In genomic region chr10:25017661-25018060, GRCh38 we compare ENCODE assay signal across 9 cellular contexts. TPM values are rescaled to one million over a fixed set of nuclear protein-coding genes. Genes with fewer than 3 reads are reported as not detected.
DNase-seq lines count a peak whose midpoint lies in the region; ATAC-seq, FAIRE-seq and TF ChIP-seq lines count a peak whose summit lies in the region.
"Had no signal": no experiment of that assay in that cellular context is flagged by ENCODE, and none has a peak within 500 bp of the region (broad histone marks: within the 10 kb centered on the region; RNA-seq: fewer than 3 reads in every experiment).

No MANE protein-coding gene starts in this region.

- TF ChIP-seq CTCF in cardiac muscle cell (IDR thresholded peaks at IDR 0.05; ENCODE audit: low read depth, low read length) = no peak
- no peak for TF ChIP-seq CTCF in right lobe of liver (IDR thresholded peaks at IDR 0.05)
- TF ChIP-seq CTCF in transverse colon (IDR thresholded peaks at IDR 0.05) = no peak

- TF ChIP-seq POLR2A in right lobe of liver (IDR thresholded peaks at IDR 0.05) (no peak), transverse colon (IDR thresholded peaks at IDR 0.05) (no peak), GM12891 (IDR thresholded peaks at IDR 0.05; ENCODE audit: low read depth, low read length) (no peak)

- no peaks in the 10 kb centered on the region for H3K27me3 ChIP-seq in cardiac muscle cell
- H3K27me3 ChIP-seq in right lobe of liver = no peaks in the 10 kb centered on the region
- no peaks in the 10 kb centered on the region for H3K27me3 ChIP-seq in transverse colon

- in situ Hi-C loops in transverse colon (cut with MboI; ENCODE audit: low pct_ligation_motif_present in 1 of 4, low pct_unique_long_range_greater_than_20kb in 1 of 4, low sequenced_read_pairs in 3 of 4) = loop anchor here in 1 of 4 donors (10.0 kb wide), 1 partner anchor 293 kb away; the partner anchor contains the start of gene ARHGAP21

- H3K36me3 ChIP-seq in cardiac muscle cell = no peaks in the 10 kb centered on the region
- no peaks in the 10 kb centered on the region for H3K36me3 ChIP-seq in right lobe of liver
- no peaks in the 10 kb centered on the region for H3K36me3 ChIP-seq in transverse colon

- H3K4me1 ChIP-seq in cardiac muscle cell (ENCODE audit: low read depth) (peaks cover 13% of the 10 kb centered on the region), right lobe of liver (peaks cover 0 to 14% (median 0%) of the 10 kb centered on the region in 4 donors), transverse colon (peaks cover 0 to 18% (median 14%) of the 10 kb centered on the region in 4 donors)

- H3K27me3 Mint-ChIP-seq in activated naive CD8-positive, alpha-beta T cell treated with anti-CD3 and anti-CD28 coated beads, Interleukin-2, amount 50 U/mL, for 24 hours = no peaks in the 10 kb centered on the region

- H3K4me3 ChIP-seq in cardiac muscle cell (peak overlapping the region; percentile 43), right lobe of liver (peak overlapping the region; percentile 55 to 78 (median 75)), transverse colon (peak overlapping the region in 2 of 4 donors; percentile 64 to 92)

- peak overlapping the region; percentile 99 for H3K27ac Mint-ChIP-seq in activated naive CD8-positive, alpha-beta T cell treated with anti-CD3 and anti-CD28 coated beads, Interleukin-2, amount 50 U/mL, for 24 hours

- H3K27ac ChIP-seq in cardiac muscle cell (peak overlapping the region; percentile 91), right lobe of liver (peak overlapping the region; percentile 90 to 97 (median 92)), transverse colon (peak overlapping the region; percentile 94 to 98 (median 96))

- ATAC-seq in left ventricle myocardium superior (no peak), right lobe of liver (no peak), HG03432 (IDR thresholded peaks at IDR 0.05; ENCODE audit: unreplicated experiment) (no peak)
- no peak for ATAC-seq in activated naive CD8-positive, alpha-beta T cell treated with anti-CD3 and anti-CD28 coated beads, Interleukin-2, amount 50 U/mL, for 24 hours

- H3K9me3 ChIP-seq in cardiac muscle cell (ENCODE audit: low read depth) (no peaks in the 10 kb centered on the region), right lobe of liver (no peaks in the 10 kb centered on the region), transverse colon (no peaks in the 10 kb centered on the region)

- H3K4me3 Mint-ChIP-seq in activated naive CD8-positive, alpha-beta T cell treated with anti-CD3 and anti-CD28 coated beads, Interleukin-2, amount 50 U/mL, for 24 hours = peak overlapping the region; percentile 96

- 77% methylated on average over 6 of the region's 6 CpGs for WGBS in right lobe of liver (ENCODE audit: insufficient coverage, low coverage, low lambda C conversion rate, missing lambda C conversion rate)
- WGBS in transverse colon (ENCODE audit: low coverage in 1 of 2), 2 donors = 91 to 94% methylated on average over 5 to 6 of the region's 6 CpGs

- no peak for DNase-seq in cardiac muscle cell (ENCODE audit: low read depth in 1 of 2, low spot score in 1 of 2)
- DNase-seq in left ventricle myocardium superior = no peak
- no peak for DNase-seq in activated naive CD8-positive, alpha-beta T cell treated with anti-CD3 and anti-CD28 coated beads, Interleukin-2, amount 50 U/mL, for 24 hours
- no peak for DNase-seq in right lobe of liver
- DNase-seq in transverse colon = no peak
- DNase-seq in activated gamma-delta T cell treated with Interleukin-2 at 50 U/mL for 16 hours = no peak
- no peak for DNase-seq in GM12891 (ENCODE audit: insufficient read length, low spot score)

- TF ChIP-seq EP300 in transverse colon (IDR thresholded peaks at IDR 0.05; ENCODE audit: low read depth) = no peak

- intact Hi-C loops in left ventricle myocardium superior (cut with micrococcal nuclease) = no loop called here
- intact Hi-C loops in right lobe of liver (cut with DNase I) = no loop called here
- intact Hi-C loops in transverse colon (cut with DNase I; ENCODE audit: low total_unique reads) = no loop called here

- H3K9me3 Mint-ChIP-seq in activated naive CD8-positive, alpha-beta T cell treated with anti-CD3 and anti-CD28 coated beads, Interleukin-2, amount 50 U/mL, for 24 hours = peaks cover 8% of the 10 kb centered on the region

- H3K36me3 Mint-ChIP-seq in activated naive CD8-positive, alpha-beta T cell treated with anti-CD3 and anti-CD28 coated beads, Interleukin-2, amount 50 U/mL, for 24 hours (ENCODE audit: low read depth) = peaks cover 2% of the 10 kb centered on the region

- FAIRE-seq in GM12891 (lab: Jason Lieb, UNC) = no peak

- H3K4me1 Mint-ChIP-seq in activated naive CD8-positive, alpha-beta T cell treated with anti-CD3 and anti-CD28 coated beads, Interleukin-2, amount 50 U/mL, for 24 hours = peaks cover 31% of the 10 kb centered on the region

TF ChIP-seq in GM12891, 5 proteins besides CTCF, POLR2A, EP300 and RAD21:
- no peak for TF ChIP-seq PAX5 (IDR thresholded peaks at IDR 0.05; ENCODE audit: insufficient read depth, low read length, severe bottlenecking)
- TF ChIP-seq POU2F2 (IDR thresholded peaks at IDR 0.05; ENCODE audit: low read depth, low read length) = no peak
- TF ChIP-seq TAF1 (IDR thresholded peaks at IDR 0.05; ENCODE audit: low read depth, low read length) = no peak
- TF ChIP-seq POLR2AphosphoS5 (IDR thresholded peaks at IDR 0.05; ENCODE audit: low read depth, low read length) = no peak
- TF ChIP-seq SPI1 (IDR thresholded peaks at IDR 0.05; ENCODE audit: low read depth, low read length) = no peak

RNA-seq across cellular contexts. Expression of gene THNSL1, which starts 1.2 kb away (rescaled TPM):
- total RNA-seq in cardiac muscle cell = 3.9 and 4.5 TPM in 2 replicates
- polyA plus RNA-seq in cardiac muscle cell = 6.9 and 11.7 TPM in 2 replicates
- total RNA-seq in left ventricle myocardium superior = 7.7 TPM
- total RNA-seq in right lobe of liver = 10 to 100 TPM in 1 of 6 experiments, 1 to 10 TPM in 5; 4.9 to 13.6 (median 7.6) TPM
- 1 to 10 TPM in 3 of 4 donors, under 1 TPM in 1; 0.60 to 2.2 (median 2.0) TPM for total RNA-seq in transverse colon
- 1.9 TPM for polyA plus RNA-seq in GM12891 (2012; ENCODE audit: low read depth, missing spikeins)

RNA-seq across cellular contexts. Expression of gene ENKUR, which starts 1.7 kb away (rescaled TPM):
- total RNA-seq in cardiac muscle cell (not detected in 2 replicates), left ventricle myocardium superior (not detected), right lobe of liver (under 1 TPM; 0.15 to 1.00 (median 0.27) TPM), transverse colon (1 to 10 TPM in 1 of 4 donors, not detected in 3; 1.1 TPM)
- polyA plus RNA-seq in cardiac muscle cell = 0.14 and 0.15 TPM in 2 replicates
- polyA plus RNA-seq in GM12891 (2012; ENCODE audit: low read depth, missing spikeins) = not detected
- total RNA-seq: glomerular endothelial cell had no signal
